ENCODE assay signal across 12 cellular contexts in the genomic region with DNA sequence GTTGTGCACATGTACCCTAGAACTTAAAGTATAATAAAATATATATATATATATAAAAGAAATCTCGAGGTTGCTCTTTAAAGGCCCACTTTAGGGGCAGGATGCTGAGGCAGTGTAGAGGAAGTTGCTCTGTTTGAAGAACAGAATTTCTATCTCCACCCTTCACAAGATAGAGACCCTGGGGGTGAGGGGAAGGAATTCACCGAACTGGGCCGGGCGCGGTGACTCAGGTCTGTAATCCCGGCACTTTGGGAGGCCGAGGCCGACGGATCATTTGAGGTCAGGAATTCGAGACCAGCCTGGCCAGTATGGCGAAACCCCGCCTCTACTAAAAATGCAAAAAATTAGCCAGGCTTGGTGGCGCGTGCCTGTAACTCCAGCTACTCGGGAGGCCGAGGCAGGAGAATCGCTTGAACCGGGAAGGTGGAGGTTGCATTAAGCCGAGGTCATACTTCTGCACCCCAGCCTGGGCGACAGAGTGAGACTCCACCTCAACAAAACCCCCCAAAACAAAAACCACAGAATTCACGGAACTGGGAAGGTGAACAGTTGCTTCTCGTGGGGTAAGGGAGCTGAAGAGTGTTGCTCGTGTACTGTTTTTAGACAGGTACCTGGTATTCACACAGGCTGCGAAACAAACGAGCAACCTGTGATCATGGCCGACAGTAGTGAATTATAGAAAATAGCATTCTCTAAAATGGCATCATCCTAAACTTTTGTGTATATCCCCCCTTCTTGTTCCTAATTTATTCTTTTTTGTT. TPM values are rescaled to one million over a fixed set of nuclear protein-coding genes. Genes with fewer than 3 reads are reported as not detected.
DNase-seq lines count a peak whose midpoint lies in the region; ATAC-seq and TF ChIP-seq lines count a peak whose summit lies in the region.
"Had no signal": no experiment of that assay in that cellular context is flagged by ENCODE, and none has a peak within 500 bp of the region (broad histone marks: within the 10 kb centered on the region; RNA-seq: fewer than 3 reads in every experiment).

No MANE protein-coding gene starts in this region.

- H3K36me3 ChIP-seq in OCI-LY3 (replicated peaks; ENCODE audit: low read depth, low read length), result peaks cover 2% of the 10 kb centered on the region
- H3K36me3 ChIP-seq in left ventricle myocardium inferior, result no peaks in the 10 kb centered on the region
- H3K36me3 ChIP-seq: upper lobe of left lung had no signal

- H3K79me2 ChIP-seq in OCI-LY3 (ENCODE audit: low read length), result no peaks in the 10 kb centered on the region

- H3K27me3 Mint-ChIP-seq in activated naive CD8-positive, alpha-beta T cell treated with anti-CD3 and anti-CD28 coated beads for 36 hours, result peaks cover 3% of the 10 kb centered on the region
- peaks cover 23% of the 10 kb centered on the region for H3K27me3 Mint-ChIP-seq in nephron progenitor cell (ENCODE audit: low read depth, poor library complexity)

- peak overlapping the region; percentile 77; the same call in 1 of the 2 replicates for H3K9ac ChIP-seq in OCI-LY3 (ENCODE audit: low read length)

- H3K27ac ChIP-seq in OCI-LY3 (ENCODE audit: low read length) (no peak overlapping the region), left ventricle myocardium inferior (replicated peaks) (no peak overlapping the region)

- no peak for TF ChIP-seq CTCF in GM12864 (IDR thresholded peaks at IDR 0.05; ENCODE audit: low read depth, low read length, missing control alignments)
- no peak for TF ChIP-seq CTCF in OCI-LY3 (IDR thresholded peaks at IDR 0.05; ENCODE audit: low read depth, low read length)
- TF ChIP-seq CTCF in nephron progenitor cell (IDR thresholded peaks at IDR 0.05), result no peak
- no peak for TF ChIP-seq CTCF in GM10248 (IDR thresholded peaks at IDR 0.05; ENCODE audit: control extremely low read depth, extremely low read depth, low read depth, missing control alignments)
- no peak for TF ChIP-seq CTCF in left ventricle myocardium inferior (IDR thresholded peaks at IDR 0.05; ENCODE audit: borderline replicate concordance)

- H3K4me2 ChIP-seq in OCI-LY3 (ENCODE audit: low read length), result peak overlapping the region; percentile 91

- DNase-seq in GM12864 (ENCODE audit: low read depth) (no peak), nephron progenitor cell (no peak), cardiac septum (ENCODE audit: low spot score) (no peak), GM10248 (ENCODE audit: extremely low spot score) (no peak), left ventricle myocardium inferior (no peak)
- peak; percentile 33 for DNase-seq in activated naive CD8-positive, alpha-beta T cell treated with anti-CD3 and anti-CD28 coated beads for 36 hours
- DNase-seq: Calu3, hypothalamus, KG1 had no signal

- H3K9me3 ChIP-seq in OCI-LY3 (ENCODE audit: insufficient read depth, low read length) (no peaks in the 10 kb centered on the region), left ventricle myocardium inferior (replicated peaks) (no peaks in the 10 kb centered on the region)
- H3K9me3 ChIP-seq: upper lobe of left lung had no signal

- H3K4me3 ChIP-seq in GM12864 (ENCODE audit: low read depth, low read length) (peak overlapping the region; percentile 73), OCI-LY3 (ENCODE audit: low read length) (peak overlapping the region; percentile 79), left ventricle myocardium inferior (no peak overlapping the region)

- H3K4me1 ChIP-seq in OCI-LY3 (ENCODE audit: low read length) (peaks cover 33% of the 10 kb centered on the region), left ventricle myocardium inferior (peaks cover 17% of the 10 kb centered on the region)

- no peak overlapping the region for H2AFZ ChIP-seq in OCI-LY3 (ENCODE audit: low read depth, low read length)

- no peak for ATAC-seq in GM19324 (IDR thresholded peaks at IDR 0.05; ENCODE audit: low FRiP score, unreplicated experiment)

- CTCF ChIA-PET in GM10248 (lab: Yijun Ruan, JAX), result interaction anchor here (1.0 to 3.1 kb wide), 2 partner anchors 12 to 173 kb away, joined by 6 to 15 read pairs; no protein-coding TSS in a partner anchor

- H3K4me3 Mint-ChIP-seq in activated naive CD8-positive, alpha-beta T cell treated with anti-CD3 and anti-CD28 coated beads for 36 hours, result peak overlapping the region; percentile 96
- H3K4me3 Mint-ChIP-seq in nephron progenitor cell, result peak overlapping the region; percentile 86

- H3K27ac Mint-ChIP-seq in activated naive CD8-positive, alpha-beta T cell treated with anti-CD3 and anti-CD28 coated beads for 36 hours, result peak overlapping the region; percentile 99
- H3K27ac Mint-ChIP-seq in nephron progenitor cell, result no peak overlapping the region

- peaks cover 49% of the 10 kb centered on the region for H3K4me1 Mint-ChIP-seq in activated naive CD8-positive, alpha-beta T cell treated with anti-CD3 and anti-CD28 coated beads for 36 hours
- H3K4me1 Mint-ChIP-seq in nephron progenitor cell, result peaks cover 7% of the 10 kb centered on the region

- intact Hi-C loops in cardiac septum (cut with DNase I) (no loop called here), left ventricle myocardium inferior (cut with micrococcal nuclease) (no loop called here)

- peaks cover 63% of the 10 kb centered on the region for H3K36me3 Mint-ChIP-seq in activated naive CD8-positive, alpha-beta T cell treated with anti-CD3 and anti-CD28 coated beads for 36 hours
- no peaks in the 10 kb centered on the region for H3K36me3 Mint-ChIP-seq in nephron progenitor cell (ENCODE audit: low read depth)

- H3K27me3 ChIP-seq in OCI-LY3 (ENCODE audit: low read depth, low read length), result no peaks in the 10 kb centered on the region
- peaks cover 10% of the 10 kb centered on the region for H3K27me3 ChIP-seq in left ventricle myocardium inferior (ENCODE audit: low read depth)
- H3K27me3 ChIP-seq: upper lobe of left lung had no signal

- POLR2A ChIA-PET in GM10248 (lab: Yijun Ruan, JAX), result no interaction called here

- no peaks in the 10 kb centered on the region for H3K9me3 Mint-ChIP-seq in activated naive CD8-positive, alpha-beta T cell treated with anti-CD3 and anti-CD28 coated beads for 36 hours
- H3K9me3 Mint-ChIP-seq in nephron progenitor cell, result no peaks in the 10 kb centered on the region

- no peaks in the 10 kb centered on the region for H4K20me1 ChIP-seq in OCI-LY3 (ENCODE audit: insufficient read depth, low read length)

RNA-seq across cellular contexts. Expression of a gene that starts 6.2 kb away (rescaled TPM):
- 100 to 1,000 TPM; 132 to 140 TPM for total RNA-seq in activated naive CD8-positive, alpha-beta T cell treated with anti-CD3 and anti-CD28 coated beads for 36 hours
- total RNA-seq in cardiac septum, result 1.2 TPM
- 1.5 TPM for total RNA-seq in left ventricle myocardium inferior

Comparison
In these comparisons a context has a peak if more than half of its experiments do, and no peak if none do; other contexts are left out.
1. RNA of a gene that starts 6.2 kb away (total RNA-seq): 132 to 140 TPM in activated naive CD8-positive, alpha-beta T cell treated with anti-CD3 and anti-CD28 coated beads for 36 hours; 1.5 TPM in left ventricle myocardium inferior (single experiment) and 1.2 TPM in cardiac septum (single experiment); every median in the first group is over 10 times any median in the second.